18 cellular contexts compared by ENCODE assay signal in the genomic region with DNA sequence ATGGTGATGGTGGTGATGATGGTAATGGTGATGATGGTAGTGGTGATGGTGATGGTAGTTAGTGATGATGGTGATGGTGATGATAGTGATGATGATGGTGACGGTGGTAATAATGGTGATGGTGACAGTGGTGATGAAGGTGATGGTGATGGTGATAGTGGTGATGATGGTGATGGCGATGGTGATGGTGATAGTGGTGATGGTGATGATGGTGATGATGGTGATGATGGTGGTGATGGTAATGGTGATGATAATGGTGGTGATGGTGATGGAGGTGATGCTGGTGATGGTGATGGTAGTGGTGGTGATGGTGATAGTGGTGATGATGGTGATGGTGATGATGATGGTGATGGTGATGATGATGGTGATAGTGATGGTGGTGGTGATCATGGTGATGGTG.
"Had no signal": no experiment of that assay in that cellular context is flagged by ENCODE, and none has a peak within 500 bp of the region (broad histone marks: within the 10 kb centered on the region; RNA-seq: fewer than 3 reads in every experiment).

No MANE protein-coding gene starts in this region.

- ATAC-seq: mucosa of descending colon; naive thymus-derived CD8-positive, alpha-beta T cell; stimulated activated naive B cell treated with anti-CD40 and anti-IgM and Interleukin-4, amounts not matched to agents 10 μg/mL and 1 μg/mL and 100 μg/mL, for 72 hours; stimulated activated naive CD8-positive, alpha-beta T cell treated with anti-CD3 and anti-CD28 coated beads, Interleukin-15, amount 100 ng/mL, for 72 hours had no signal

- H3K27me3 ChIP-seq: heart right ventricle had no signal

- H3K27ac ChIP-seq: neutrophil, spleen had no signal

- DNase-seq: effector CD4-positive, alpha-beta T cell; endodermal cell; kidney glomerular epithelial cell; mucosa of descending colon; naive thymus-derived CD8-positive, alpha-beta T cell; psoas muscle; retina; stimulated activated CD4-positive, alpha-beta T cell treated with anti-CD3 and anti-CD28 coated beads, Interleukin-15, amount 100 ng/mL, for 24 hours; stimulated activated CD4-positive, alpha-beta T cell treated with anti-CD3 and anti-CD28 coated beads, Interleukin-1b, Interleukin-23, amount 100 ng/mL, for 48 hours; stimulated activated CD4-positive, alpha-beta T cell treated with anti-CD3 and anti-CD28 coated beads, Interleukin-4, amount 100 ng/mL, for 4 hours; stimulated activated naive B cell treated with anti-CD40 and anti-IgM and Interleukin-4, amounts not matched to agents 10 μg/mL and 1 μg/mL and 100 μg/mL, for 72 hours; stimulated activated naive CD8-positive, alpha-beta T cell treated with anti-CD3 and anti-CD28 coated beads, Interleukin-15, amount 100 ng/mL, for 72 hours; trophoblast cell had no signal

- H3K4me1 ChIP-seq: spleen had no signal

- FAIRE-seq: islet of Langerhans had no signal

- H3K36me3 ChIP-seq: heart right ventricle, neutrophil, spleen had no signal

- H3K4me3 ChIP-seq: coronary artery, heart right ventricle, mucosa of descending colon, psoas muscle, spleen had no signal

- H3K9me3 ChIP-seq: heart right ventricle, mucosa of descending colon, neutrophil, psoas muscle, spleen had no signal
